In the genomic region with DNA sequence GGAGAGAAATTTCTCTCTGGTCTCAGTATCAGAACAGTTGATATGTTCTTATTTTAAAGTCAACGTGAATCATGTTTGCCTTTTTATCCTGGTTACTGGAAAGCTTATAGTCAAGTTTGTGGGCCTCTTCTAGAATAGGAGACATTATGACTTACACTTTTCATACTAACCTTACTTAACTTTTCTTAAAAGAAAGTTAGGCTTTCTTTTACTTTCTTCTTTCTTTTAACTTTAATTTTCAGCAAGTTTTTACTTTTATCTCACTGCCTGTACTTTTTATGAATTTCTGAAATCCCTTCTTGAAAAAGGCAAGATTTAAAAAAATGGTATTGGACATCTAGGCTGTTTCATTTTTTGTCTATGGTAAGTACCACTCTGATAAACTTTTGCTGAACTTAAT, we compare ENCODE assay signal across 34 cellular contexts.
"Had no signal": no experiment of that assay in that cellular context is flagged by ENCODE, and none has a peak within 500 bp of the region (broad histone marks: within the 10 kb centered on the region; RNA-seq: fewer than 3 reads in every experiment).

No MANE protein-coding gene starts in this region.

- H3K4me3 ChIP-seq: MG63 had no signal

- H3K27ac ChIP-seq: KMS-11 had no signal

- H3K36me3 ChIP-seq: MG63 had no signal

- H3K9me3 ChIP-seq: MG63 had no signal

- DNase-seq: Karpas-422, Kasumi-1, MG63, MM.1S, MV-4-11, NCI-H1048, NCI-H1092, NCI-H1105, NCI-H1105 treated with DMSO at 0.1 percent for 48 hours, NCI-H1417, NCI-H1417 treated with DMSO at 0.1 percent for 48 hours, NCI-H1436, NCI-H1436 treated with DMSO at 0.1 percent for 48 hours, NCI-H146, NCI-H1694, NCI-H1694 treated with DMSO at 0.1 percent for 48 hours, NCI-H187, NCI-H187 treated with DMSO at 0.1 percent for 48 hours, NCI-H1930, NCI-H2029, NCI-H2029 treated with DMSO at 0.1 percent for 48 hours, NCI-H2081, NCI-H2081 treated with DMSO at 0.1 percent for 48 hours, NCI-H2107, NCI-H2171, NCI-H2171 treated with DMSO at 0.1 percent for 48 hours, NCI-H2227 treated with DMSO at 0.1 percent for 48 hours, NCI-H226, NCI-H345, NCI-H446, NCI-H446 treated with DMSO at 0.1 percent for 48 hours, NCI-H510A, NCI-H510A treated with DMSO at 0.1 percent for 48 hours had no signal
